16 cellular contexts compared by ENCODE assay signal in the genomic region with DNA sequence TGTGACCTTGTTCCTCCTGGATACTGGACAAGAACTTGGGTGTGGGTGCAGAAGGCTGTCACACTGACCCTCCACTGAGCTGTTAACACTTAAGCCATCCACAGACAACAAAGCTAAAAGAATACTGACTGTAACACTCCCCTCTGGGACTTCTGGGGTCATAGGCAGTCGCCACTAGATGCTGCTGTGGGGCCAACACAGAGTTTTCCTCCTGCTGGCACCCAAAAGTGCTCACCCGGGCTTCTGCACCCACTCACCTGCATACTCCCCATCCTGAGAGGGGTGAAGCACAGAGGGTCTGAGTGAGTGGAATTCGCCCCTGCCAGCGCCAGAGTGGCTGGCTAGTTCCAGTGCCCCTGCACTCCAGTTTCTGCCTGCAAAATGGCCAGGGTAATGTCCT.
"Had no signal": no experiment of that assay in that cellular context is flagged by ENCODE, and none has a peak within 500 bp of the region (broad histone marks: within the 10 kb centered on the region; RNA-seq: fewer than 3 reads in every experiment).

No MANE protein-coding gene starts in this region.

- H3K9me3 ChIP-seq: gastroesophageal sphincter, stomach, thoracic aorta had no signal

- H3K36me3 ChIP-seq: gastroesophageal sphincter, heart right ventricle, stomach, thoracic aorta had no signal

- H3K79me2 ChIP-seq: parathyroid adenoma had no signal

- ATAC-seq: gastroesophageal sphincter, heart right ventricle, left colon had no signal

- H3K27me3 ChIP-seq: gastroesophageal sphincter, heart right ventricle, stomach had no signal

- DNase-seq: activated CD4-positive, alpha-beta T cell treated with anti-CD3 and anti-CD28 coated beads for 1 hour; activated CD4-positive, alpha-beta T cell treated with anti-CD3 and anti-CD28 coated beads, Interleukin-2, amount 50 U/mL, for 4 hours; activated naive CD4-positive, alpha-beta T cell; activated naive CD8-positive, alpha-beta T cell treated with anti-CD3 and anti-CD28 coated beads, Interleukin-2, amount 10 ng/mL, durations not matched to agents 7 days and 5 days; activated T-cell treated with anti-CD3 and anti-CD28 coated beads for 4 hours; effector memory CD4-positive, alpha-beta T cell; erythroblast; heart right ventricle; left colon; stimulated activated CD4-positive, alpha-beta T cell treated with anti-CD3 and anti-CD28 coated beads, Interleukin-1b, Interleukin-23, amount 100 ng/mL, for 48 hours; stomach; T1000 had no signal

- H3K27ac ChIP-seq: gastroesophageal sphincter, heart right ventricle, parathyroid adenoma, stomach, thoracic aorta had no signal

- H2AFZ ChIP-seq: parathyroid adenoma had no signal

- H3K4me3 ChIP-seq: gastroesophageal sphincter, heart right ventricle, lung, stomach, thoracic aorta had no signal

- H3K9ac ChIP-seq: parathyroid adenoma had no signal

- H3K4me1 ChIP-seq: gastroesophageal sphincter, heart right ventricle, parathyroid adenoma, stomach had no signal
